ENCODE assay signal across 19 cellular contexts in the genomic region with DNA sequence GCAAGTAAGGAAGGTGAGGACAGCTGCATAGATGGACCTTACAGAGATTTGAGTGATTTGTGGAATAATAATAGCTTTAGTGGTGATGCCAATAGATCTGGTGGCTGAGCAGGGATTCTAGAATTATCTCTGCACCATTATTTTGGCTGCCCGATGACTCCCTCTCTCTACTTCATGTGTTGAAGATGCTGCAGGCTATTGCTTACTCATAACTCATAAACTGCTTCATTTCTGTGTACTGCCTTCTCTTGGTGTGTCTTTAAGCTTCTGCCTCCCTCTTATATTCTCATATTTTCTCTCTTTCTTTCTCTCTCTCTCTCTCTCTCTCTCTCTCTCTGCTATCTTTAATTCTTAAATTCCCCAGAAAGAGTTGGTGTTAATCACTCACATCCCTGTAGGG.
"Had no signal": no experiment of that assay in that cellular context is flagged by ENCODE, and none has a peak within 500 bp of the region (broad histone marks: within the 10 kb centered on the region; RNA-seq: fewer than 3 reads in every experiment).

No MANE protein-coding gene starts in this region.

- H3K27ac ChIP-seq: coronary artery, lower lobe of right lung, prostate gland, right atrium auricular region, tibial nerve, vagina had no signal

- H3K4me3 ChIP-seq: coronary artery, lower lobe of right lung, prostate gland, right atrium auricular region, tibial nerve, vagina had no signal

- H3K4me1 ChIP-seq: prostate gland, vagina had no signal

- H3K9me3 ChIP-seq: lower lobe of right lung, prostate gland, right atrium auricular region, tibial nerve, vagina had no signal

- H3K36me3 ChIP-seq: lower lobe of right lung, prostate gland, right atrium auricular region, tibial nerve, vagina had no signal

- ATAC-seq: activated CD4-positive, alpha-beta T cell treated with anti-CD3 and anti-CD28 coated beads for 36 hours; activated CD8-positive, alpha-beta memory T cell treated with anti-CD3 and anti-CD28 coated beads, Interleukin-2, amount 10 ng/mL, durations not matched to agents 7 days and 5 days; activated T-helper 17 cell treated with anti-CD3 and anti-CD28 coated beads, Interleukin-2, amount 50 U/mL, for 72 hours; esophagus mucosa; left colon; lower lobe of right lung had no signal

- H3K27me3 ChIP-seq: right atrium auricular region, tibial nerve, vagina had no signal

- DNase-seq: activated CD4-positive, alpha-beta T cell treated with anti-CD3 and anti-CD28 coated beads for 36 hours; activated CD4-positive, alpha-beta T cell treated with anti-CD3 and anti-CD28 coated beads, Interleukin-2, amount 50 U/mL, for 48 hours; activated CD8-positive, alpha-beta memory T cell treated with anti-CD3 and anti-CD28 coated beads, Interleukin-2, amount 10 ng/mL, durations not matched to agents 7 days and 5 days; activated naive CD4-positive, alpha-beta T cell; activated naive CD8-positive, alpha-beta T cell treated with anti-CD3 and anti-CD28 coated beads for 36 hours; activated T-cell treated with anti-CD3 and anti-CD28 coated beads, Interleukin-2, amount 50 U/mL, for 1 hour; amygdala; left colon; lower lobe of right lung; stimulated activated CD4-positive, alpha-beta T cell treated with anti-CD3 and anti-CD28 coated beads, Interleukin-2, amount 100 ng/mL, for 24 hours; stimulated activated naive CD4-positive, alpha-beta T cell treated with Interleukin-2 at 50 U/mL for 16 hours; substantia nigra had no signal
